Comparison of ENCODE assay signal across 3 cellular contexts in the genomic region with DNA sequence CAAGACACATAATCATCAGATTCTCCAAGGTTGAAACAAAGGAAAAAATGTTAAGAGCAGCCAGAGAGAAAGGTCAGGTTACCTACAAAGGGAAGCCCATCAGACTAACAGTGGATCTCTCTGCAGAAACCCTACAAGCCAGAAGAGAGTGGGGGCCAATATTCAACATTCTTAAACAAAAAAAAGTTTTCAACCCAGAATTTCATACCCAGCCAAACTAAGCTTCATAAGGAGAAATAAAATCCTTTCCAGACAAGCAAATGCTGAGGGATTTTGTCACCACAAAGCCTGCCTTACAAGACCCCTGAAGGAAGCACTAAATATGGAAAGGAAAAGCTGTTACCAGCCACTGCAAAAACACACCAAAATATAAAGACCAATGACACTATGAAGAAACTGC. TPM values are rescaled to one million over a fixed set of nuclear protein-coding genes. Genes with fewer than 3 reads are reported as not detected.
"Had no signal": no experiment of that assay in that cellular context is flagged by ENCODE, and none has a peak within 500 bp of the region (broad histone marks: within the 10 kb centered on the region; RNA-seq: fewer than 3 reads in every experiment).

No MANE protein-coding gene starts in this region.

RNA-seq across cellular contexts. Expression of gene PDE11A, which starts 39.0 kb away (rescaled TPM):
- total RNA-seq: lung microvascular endothelial cell; naive thymus-derived CD4-positive, alpha-beta T cell had no signal
- polyA plus RNA-seq: immature natural killer cell; naive thymus-derived CD4-positive, alpha-beta T cell had no signal
